In the genomic region with DNA sequence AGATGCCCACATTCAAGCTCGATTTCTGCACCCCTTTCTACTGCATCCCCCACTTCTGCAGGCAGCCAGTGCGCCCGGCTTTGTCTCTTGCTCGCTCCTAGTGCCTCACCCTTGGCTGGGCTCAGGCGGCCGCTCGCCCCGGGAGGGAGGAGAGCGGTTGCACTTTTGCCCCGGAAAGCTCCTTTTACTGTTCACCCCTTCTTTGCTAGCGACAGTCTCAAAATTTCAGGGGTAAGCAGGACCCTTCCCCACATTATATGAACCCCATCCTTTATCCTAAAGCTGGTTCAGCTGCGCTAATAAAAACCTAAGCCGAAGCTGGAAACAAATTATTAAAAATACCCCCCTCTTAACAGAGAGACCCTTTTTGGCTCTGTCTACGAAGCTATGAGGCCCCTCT, we compare ENCODE assay signal across 12 cellular contexts. TPM values are rescaled to one million over a fixed set of nuclear protein-coding genes. Genes with fewer than 3 reads are reported as not detected.
A peak's percentile ranks its signal among the peaks of the same experiment; 100 is the strongest.
DNase-seq lines count a peak whose midpoint lies in the region; ATAC-seq and TF ChIP-seq lines count a peak whose summit lies in the region.
"Had no signal": no experiment of that assay in that cellular context is flagged by ENCODE, and none has a peak within 500 bp of the region (broad histone marks: within the 10 kb centered on the region; RNA-seq: fewer than 3 reads in every experiment).

No MANE protein-coding gene starts in this region.

- CTCF ChIA-PET in activated naive CD4-positive, alpha-beta T cell treated with anti-CD3 and anti-CD28 coated beads, Interleukin-2, amount 10 ng/mL, durations not matched to agents 7 days and 5 days (lab: Charles Lee): interaction anchor here (0.5 to 3.8 kb wide), 31 partner anchors 9 to 566 kb away, joined by 3 to 30 read pairs (median 6); partner anchors contain the start of gene NFE2L1

- peak overlapping the region; percentile 72 for H3K4me3 Mint-ChIP-seq in activated naive CD4-positive, alpha-beta T cell treated with anti-CD3 and anti-CD28 coated beads, Interleukin-2, amount 10 ng/mL, durations not matched to agents 7 days and 5 days
- peak overlapping the region; percentile 76 for H3K4me3 Mint-ChIP-seq in activated T-helper 2 cell treated with anti-CD3 and anti-CD28 coated beads, Interferon-gamma antibody, Interleukin-2, Interleukin-4, amounts not matched to agents 10 μg/mL and 5 μg/mL and 100 μg/mL, durations not matched to agents 14 hours and 24 hours and 36 hours (ENCODE audit: low read depth)

- peak overlapping the region; percentile 81 for H3K27ac ChIP-seq in lower lobe of right lung
- H3K27ac ChIP-seq in suprapubic skin: no peak overlapping the region
- H3K27ac ChIP-seq in heart left ventricle: peak overlapping the region in 1 of 12 donors; percentile 97

- peaks cover 84% of the 10 kb centered on the region for H3K27me3 ChIP-seq in lower lobe of right lung (ENCODE audit: low read depth)
- H3K27me3 ChIP-seq in suprapubic skin: peaks cover 32% of the 10 kb centered on the region
- H3K27me3 ChIP-seq in heart left ventricle: peaks cover 66 to 100% (median 98%) of the 10 kb centered on the region in 9 donors
- H3K27me3 ChIP-seq: MG63 had no signal

- TF ChIP-seq CTCF in lower lobe of right lung (IDR thresholded peaks at IDR 0.05) (no peak), suprapubic skin (IDR thresholded peaks at IDR 0.05) (no peak), heart left ventricle (IDR thresholded peaks at IDR 0.05) (no peak)

- ATAC-seq in lower lobe of right lung (no peak), heart left ventricle (no peak)
- ATAC-seq: PC-3 had no signal

- peaks cover 34% of the 10 kb centered on the region for H3K4me1 ChIP-seq in lower lobe of right lung
- peaks cover 43% of the 10 kb centered on the region for H3K4me1 ChIP-seq in suprapubic skin
- H3K4me1 ChIP-seq in heart left ventricle: peaks cover 0 to 42% (median 14%) of the 10 kb centered on the region in 12 donors

- TF ChIP-seq POLR2A in suprapubic skin (IDR thresholded peaks at IDR 0.05): no peak
- no peak for TF ChIP-seq POLR2A in heart left ventricle (IDR thresholded peaks at IDR 0.05)

- peak overlapping the region; percentile 63 for H3K4me3 ChIP-seq in lower lobe of right lung
- H3K4me3 ChIP-seq in suprapubic skin: peak overlapping the region; percentile 43
- H3K4me3 ChIP-seq in heart left ventricle: peak overlapping the region in 5 of 12 donors; percentile 28 to 54 (median 40)

- intact Hi-C loops in activated T-helper 2 cell treated with anti-CD3 and anti-CD28 coated beads, Interferon-gamma antibody, Interleukin-2, Interleukin-4, amounts not matched to agents 10 μg/mL and 5 μg/mL and 100 μg/mL, durations not matched to agents 14 hours and 24 hours and 36 hours (cut with micrococcal nuclease): no loop called here
- intact Hi-C loops in lower lobe of right lung (cut with DNase I): no loop called here
- intact Hi-C loops in heart left ventricle (cut with DNase I): loop anchor here in 5 of 10 donors (2.0 to 5.0 kb wide), 4 partner anchors 240 to 255 kb away; no protein-coding TSS in a partner anchor

- H3K4me1 Mint-ChIP-seq in activated naive CD4-positive, alpha-beta T cell treated with anti-CD3 and anti-CD28 coated beads, Interleukin-2, amount 10 ng/mL, durations not matched to agents 7 days and 5 days: peaks cover 52% of the 10 kb centered on the region
- peaks cover 39% of the 10 kb centered on the region for H3K4me1 Mint-ChIP-seq in activated T-helper 2 cell treated with anti-CD3 and anti-CD28 coated beads, Interferon-gamma antibody, Interleukin-2, Interleukin-4, amounts not matched to agents 10 μg/mL and 5 μg/mL and 100 μg/mL, durations not matched to agents 14 hours and 24 hours and 36 hours (ENCODE audit: low read depth)

- no peaks in the 10 kb centered on the region for H3K9me3 ChIP-seq in lower lobe of right lung
- H3K9me3 ChIP-seq in suprapubic skin: no peaks in the 10 kb centered on the region
- no peaks in the 10 kb centered on the region for H3K9me3 ChIP-seq in heart left ventricle
- H3K9me3 ChIP-seq: MG63 had no signal

- DNase-seq in activated naive CD4-positive, alpha-beta T cell treated with anti-CD3 and anti-CD28 coated beads, Interleukin-2, amount 10 ng/mL, durations not matched to agents 7 days and 5 days: peak; percentile 47
- no peak for DNase-seq in activated naive CD4-positive, alpha-beta T cell treated with Interleukin-2 at 50 U/mL for 16 hours
- DNase-seq in activated T-helper 2 cell treated with anti-CD3 and anti-CD28 coated beads, Interferon-gamma antibody, Interleukin-2, Interleukin-4, amounts not matched to agents 10 μg/mL and 5 μg/mL and 100 μg/mL, durations not matched to agents 14 hours and 24 hours and 36 hours (ENCODE audit: low spot score): no peak
- DNase-seq in lower lobe of right lung: no peak
- no peak for DNase-seq in suprapubic skin (ENCODE audit: low spot score in 2 of 2)
- no peak for DNase-seq in pons (ENCODE audit: low spot score)
- DNase-seq in stimulated activated CD8-positive, alpha-beta memory T cell treated with anti-CD3 and anti-CD28 coated beads, Interleukin-4, amount 100 ng/mL, for 48 hours: no peak
- no peak for DNase-seq in heart left ventricle
- DNase-seq: left ventricle myocardium superior; MG63; PC-3; stimulated activated CD4-positive, alpha-beta T cell treated with anti-CD3 and anti-CD28 coated beads, Interleukin-4, amount 100 ng/mL, for 24 hours had no signal

- H3K27me3 Mint-ChIP-seq in activated naive CD4-positive, alpha-beta T cell treated with anti-CD3 and anti-CD28 coated beads, Interleukin-2, amount 10 ng/mL, durations not matched to agents 7 days and 5 days: peaks cover 100% of the 10 kb centered on the region
- H3K27me3 Mint-ChIP-seq in activated T-helper 2 cell treated with anti-CD3 and anti-CD28 coated beads, Interferon-gamma antibody, Interleukin-2, Interleukin-4, amounts not matched to agents 10 μg/mL and 5 μg/mL and 100 μg/mL, durations not matched to agents 14 hours and 24 hours and 36 hours (ENCODE audit: low read depth): peaks cover 85% of the 10 kb centered on the region

- no peak for TF ChIP-seq EP300 in suprapubic skin (IDR thresholded peaks at IDR 0.05)

- H3K36me3 Mint-ChIP-seq in activated naive CD4-positive, alpha-beta T cell treated with anti-CD3 and anti-CD28 coated beads, Interleukin-2, amount 10 ng/mL, durations not matched to agents 7 days and 5 days: no peaks in the 10 kb centered on the region
- peaks cover 3% of the 10 kb centered on the region for H3K36me3 Mint-ChIP-seq in activated T-helper 2 cell treated with anti-CD3 and anti-CD28 coated beads, Interferon-gamma antibody, Interleukin-2, Interleukin-4, amounts not matched to agents 10 μg/mL and 5 μg/mL and 100 μg/mL, durations not matched to agents 14 hours and 24 hours and 36 hours (ENCODE audit: low read depth)

- H3K27ac Mint-ChIP-seq in activated naive CD4-positive, alpha-beta T cell treated with anti-CD3 and anti-CD28 coated beads, Interleukin-2, amount 10 ng/mL, durations not matched to agents 7 days and 5 days: peak overlapping the region; percentile 78
- H3K27ac Mint-ChIP-seq in activated T-helper 2 cell treated with anti-CD3 and anti-CD28 coated beads, Interferon-gamma antibody, Interleukin-2, Interleukin-4, amounts not matched to agents 10 μg/mL and 5 μg/mL and 100 μg/mL, durations not matched to agents 14 hours and 24 hours and 36 hours: no peak overlapping the region

- H3K9me3 Mint-ChIP-seq in activated naive CD4-positive, alpha-beta T cell treated with anti-CD3 and anti-CD28 coated beads, Interleukin-2, amount 10 ng/mL, durations not matched to agents 7 days and 5 days: no peaks in the 10 kb centered on the region
- H3K9me3 Mint-ChIP-seq in activated T-helper 2 cell treated with anti-CD3 and anti-CD28 coated beads, Interferon-gamma antibody, Interleukin-2, Interleukin-4, amounts not matched to agents 10 μg/mL and 5 μg/mL and 100 μg/mL, durations not matched to agents 14 hours and 24 hours and 36 hours: no peaks in the 10 kb centered on the region

- 24% methylated on average over 14 of the region's 14 CpGs for WGBS in suprapubic skin
- WGBS in heart left ventricle, 4 donors: 10 to 30% (median 20%) methylated on average over 14 of the region's 14 CpGs

- H3K36me3 ChIP-seq in lower lobe of right lung (peaks cover 5% of the 10 kb centered on the region), suprapubic skin (peaks cover 3% of the 10 kb centered on the region), heart left ventricle (no peaks in the 10 kb centered on the region)

RNA-seq across cellular contexts. Expression of gene HOXB5, which starts 1.0 kb away (rescaled TPM):
- total RNA-seq in activated T-helper 2 cell treated with anti-CD3 and anti-CD28 coated beads, Interferon-gamma antibody, Interleukin-2, Interleukin-4, amounts not matched to agents 10 μg/mL and 5 μg/mL and 100 μg/mL, durations not matched to agents 14 hours and 24 hours and 36 hours: not detected in 2 replicates
- total RNA-seq in lower lobe of right lung (3.9 TPM), suprapubic skin (under 1 TPM in 2 of 4 donors, not detected in 2; 0.72 to 0.80 TPM), heart left ventricle (1 to 10 TPM in 1 of 9 donors, under 1 TPM in 2, not detected in 6; 0.17 to 1.0 (median 0.35) TPM)
- polyA plus RNA-seq in heart left ventricle: under 1 TPM; 0.04 to 0.08 TPM
- total RNA-seq: left ventricle myocardium superior had no signal

RNA-seq across cellular contexts. Expression of gene HOXB3, which starts 2.6 kb away (rescaled TPM):
- total RNA-seq in activated T-helper 2 cell treated with anti-CD3 and anti-CD28 coated beads, Interferon-gamma antibody, Interleukin-2, Interleukin-4, amounts not matched to agents 10 μg/mL and 5 μg/mL and 100 μg/mL, durations not matched to agents 14 hours and 24 hours and 36 hours: 3.8 and 4.6 TPM in 2 replicates
- total RNA-seq in lower lobe of right lung (11.3 TPM), suprapubic skin (10 to 100 TPM in 1 of 4 donors, 1 to 10 TPM in 3; 2.3 to 20.8 (median 3.9) TPM), heart left ventricle (1 to 10 TPM in 7 of 9 donors, under 1 TPM in 2; 0.11 to 5.5 (median 2.0) TPM)
- polyA plus RNA-seq in heart left ventricle: 1 to 10 TPM in 1 of 2 donors, under 1 TPM in 1; 0.61 to 2.0 TPM

RNA-seq across cellular contexts. Expression of gene HOXB6, which starts 12.2 kb away (rescaled TPM):
- 0.52 and 0.62 TPM in 2 replicates for total RNA-seq in activated T-helper 2 cell treated with anti-CD3 and anti-CD28 coated beads, Interferon-gamma antibody, Interleukin-2, Interleukin-4, amounts not matched to agents 10 μg/mL and 5 μg/mL and 100 μg/mL, durations not matched to agents 14 hours and 24 hours and 36 hours
- total RNA-seq in lower lobe of right lung (4.4 TPM), suprapubic skin (1 to 10 TPM in 2 of 4 donors, under 1 TPM in 1, not detected in 1; 0.39 to 4.5 (median 1.3) TPM), heart left ventricle (1 to 10 TPM in 2 of 9 donors, under 1 TPM in 6, not detected in 1; 0.30 to 2.0 (median 0.62) TPM)
- under 1 TPM; 0.38 to 0.57 TPM for polyA plus RNA-seq in heart left ventricle

RNA-seq across cellular contexts. Expression of gene HOXB4, which starts 14.4 kb away (rescaled TPM):
- total RNA-seq in activated T-helper 2 cell treated with anti-CD3 and anti-CD28 coated beads, Interferon-gamma antibody, Interleukin-2, Interleukin-4, amounts not matched to agents 10 μg/mL and 5 μg/mL and 100 μg/mL, durations not matched to agents 14 hours and 24 hours and 36 hours: 3.0 and 3.3 TPM in 2 replicates
- total RNA-seq in lower lobe of right lung (5.8 TPM), suprapubic skin (1 to 10 TPM in 3 of 4 donors, under 1 TPM in 1; 0.42 to 3.5 (median 1.0) TPM), heart left ventricle (1 to 10 TPM in 2 of 9 donors, under 1 TPM in 6, not detected in 1; 0.27 to 2.8 (median 0.66) TPM)
- under 1 TPM; 0.29 to 0.30 TPM for polyA plus RNA-seq in heart left ventricle

RNA-seq across cellular contexts. Expression of gene HOXB7, which starts 18.2 kb away (rescaled TPM):
- total RNA-seq in activated T-helper 2 cell treated with anti-CD3 and anti-CD28 coated beads, Interferon-gamma antibody, Interleukin-2, Interleukin-4, amounts not matched to agents 10 μg/mL and 5 μg/mL and 100 μg/mL, durations not matched to agents 14 hours and 24 hours and 36 hours: 0.39 and 0.64 TPM in 2 replicates
- 2.4 TPM for total RNA-seq in lower lobe of right lung
- 1 to 10 TPM in 3 of 4 donors, under 1 TPM in 1; 0.95 to 3.6 (median 2.4) TPM for total RNA-seq in suprapubic skin
- under 1 TPM in 4 of 9 donors, not detected in 5; 0.25 to 0.88 (median 0.55) TPM for total RNA-seq in heart left ventricle
- polyA plus RNA-seq in heart left ventricle: under 1 TPM; 0.12 to 0.46 TPM
- total RNA-seq: PC-3 had no signal
